In genomic region chr6:57488551-57488950, GRCh38 we compare ENCODE assay signal across 8 cellular contexts.
DNase-seq lines count a peak whose midpoint lies in the region; ATAC-seq, FAIRE-seq and TF ChIP-seq lines count a peak whose summit lies in the region.
"Not testable (repeated sequence)": the region's sequence is repeated elsewhere in the genome, so short reads cannot be mapped to it uniquely, and the experiment has no call there.

No MANE protein-coding gene starts in this region.

- WGBS in GM23248 (ENCODE audit: low coverage in 1 of 2, low lambda C conversion rate in 2 of 2, missing lambda C conversion rate in 2 of 2), 2 experiments: 67 to 75% methylated on average over 3 of the region's 3 CpGs

- FAIRE-seq in HTR-8/SVneo (lab: Jason Lieb, UNC) (peak; percentile 74), bronchial epithelial cell (lab: Jason Lieb, UNC) (peak; percentile 90)

- peaks cover 60% of the 10 kb centered on the region for H3K79me2 ChIP-seq in GM23248 (ENCODE audit: insufficient read depth)
- not testable (repeated sequence) for H3K79me2 ChIP-seq in osteoblast (ENCODE audit: insufficient read depth, low read length)

- H3K27me3 ChIP-seq in GM23248 (replicated peaks; ENCODE audit: insufficient read depth); Panc1 (ENCODE audit: control insufficient read depth, insufficient read depth, low read length); bronchial epithelial cell (ENCODE audit: control insufficient read depth, insufficient read depth, low read length); osteoblast (ENCODE audit: insufficient read depth, low read length): not testable (repeated sequence)

- BruUV-seq in Panc1 (replicated peaks; lab: Mats Ljungman, UMichigan): not testable (repeated sequence)

- H3K4me1 ChIP-seq in GM23248 (ENCODE audit: insufficient read depth) (peaks cover 37% of the 10 kb centered on the region), osteoblast (ENCODE audit: insufficient read depth, low read length) (peaks cover 17% of the 10 kb centered on the region)
- H3K4me1 ChIP-seq in Panc1 (ENCODE audit: control insufficient read depth, insufficient read depth, low read length): not testable (repeated sequence)

- 0 out of 2 replicates have a peak, but pooled peaks have one; percentile 38 for ATAC-seq in Panc1

- H3K9ac ChIP-seq in GM23248: not testable (repeated sequence)

- DNase-seq in AG10803 (ENCODE audit: low read depth) (peak; percentile 18), GM23248 (peak; percentile 56), fibroblast of mammary gland (ENCODE audit: low read depth) (peak; percentile 27), iris pigment epithelial cell (ENCODE audit: low read depth) (peak; percentile 9), osteoblast (ENCODE audit: insufficient read length, low spot score, missing footprints) (peak; percentile 17)
- not testable (repeated sequence) for DNase-seq in HTR-8/SVneo (ENCODE audit: insufficient read length, low spot score); Panc1 (ENCODE audit: low read depth, low spot score); bronchial epithelial cell (ENCODE audit: low read depth)

- H3F3A ChIP-seq in GM23248 (ENCODE audit: insufficient read depth): peaks cover 43% of the 10 kb centered on the region

- not testable (repeated sequence) for H3K36me3 ChIP-seq in GM23248 (ENCODE audit: low read depth); Panc1 (ENCODE audit: control insufficient read depth, insufficient read depth, low read length); bronchial epithelial cell (ENCODE audit: control insufficient read depth, insufficient read depth, low read length); osteoblast (ENCODE audit: insufficient read depth, low read length)

- peak overlapping the region; percentile 40 for H3K27ac ChIP-seq in GM23248
- H3K27ac ChIP-seq in Panc1 (ENCODE audit: low read length); osteoblast (ENCODE audit: low read depth, low read length): not testable (repeated sequence)

- POLR2A ChIA-PET in Panc1 (lab: Charles Lee): not testable (repeated sequence)

- intact Hi-C loops in Panc1 (cut with micrococcal nuclease; ENCODE audit: unreplicated experiment): not testable (repeated sequence)

- H3K9me3 ChIP-seq in GM23248 (ENCODE audit: low read depth); Panc1 (ENCODE audit: control insufficient read depth, insufficient read depth, low read depth, low read length); osteoblast (ENCODE audit: low read depth, low read length): not testable (repeated sequence)

- H3K4me2 ChIP-seq in GM23248 (ENCODE audit: unreplicated experiment): peak overlapping the region; percentile 24
- not testable (repeated sequence) for H3K4me2 ChIP-seq in osteoblast (ENCODE audit: insufficient read depth, low read length)

- in situ Hi-C loops in GM23248 (cut with MboI); Panc1 (cut with HindIII; ENCODE audit: low pct_unique_long_range_greater_than_20kb, low sequenced_read_pairs): not testable (repeated sequence)

- CTCF ChIA-PET in Panc1 (lab: Charles Lee): not testable (repeated sequence)

- not testable (repeated sequence) for H4K20me1 ChIP-seq in GM23248 (ENCODE audit: insufficient read depth); osteoblast (ENCODE audit: insufficient read depth, low read length)

- not testable (repeated sequence) for TF ChIP-seq CTCF in AG10803 (conservative IDR thresholded peaks at IDR 0.05; ENCODE audit: low read length); Panc1 (IDR thresholded peaks at IDR 0.05); bronchial epithelial cell (IDR thresholded peaks at IDR 0.05; ENCODE audit: insufficient read depth, low read length, severe bottlenecking); fibroblast of mammary gland (conservative IDR thresholded peaks at IDR 0.05; ENCODE audit: control insufficient read depth, insufficient read depth, low read depth, low read length); osteoblast (IDR thresholded peaks at IDR 0.05; ENCODE audit: extremely low read depth, low read depth, low read length)

- H2AFZ ChIP-seq in GM23248; osteoblast (ENCODE audit: low read length): not testable (repeated sequence)

- H3K4me3 ChIP-seq in AG10803 (ENCODE audit: low read length); GM23248; Panc1 (ENCODE audit: low read depth in 2 of 2, low read length in 2 of 2); bronchial epithelial cell (ENCODE audit: low read depth, low read length); fibroblast of mammary gland (ENCODE audit: control insufficient read depth, low read depth, low read length); osteoblast (ENCODE audit: insufficient read depth, low read length): not testable (repeated sequence)

- H3K9me2 ChIP-seq in GM23248 (ENCODE audit: insufficient read depth): not testable (repeated sequence)
